8 cellular contexts compared by ENCODE assay signal in the genomic region with DNA sequence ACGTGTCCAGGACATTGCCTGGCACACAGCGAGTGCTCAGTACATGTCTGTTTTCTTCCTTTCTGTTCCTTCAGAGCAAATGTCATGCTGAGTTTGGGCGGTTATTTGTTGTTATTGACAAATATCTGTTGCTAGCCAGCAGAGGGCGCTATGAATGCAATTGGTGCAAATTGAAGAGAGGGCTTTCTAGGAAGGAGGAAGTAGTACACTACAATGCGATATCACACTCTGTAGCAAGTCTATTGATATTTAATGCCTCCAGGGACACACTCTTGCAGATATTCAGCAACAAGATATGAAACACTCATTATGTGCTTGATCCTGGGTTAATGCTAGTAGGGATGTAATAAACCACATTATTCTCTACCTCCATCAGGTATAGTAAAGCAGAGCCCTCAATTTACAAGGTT.
A peak's percentile ranks its signal among the peaks of the same experiment; 100 is the strongest.
DNase-seq lines count a peak whose midpoint lies in the region; ATAC-seq, FAIRE-seq and TF ChIP-seq lines count a peak whose summit lies in the region.

No MANE protein-coding gene starts in this region.

- ATAC-seq in HG03342 (IDR thresholded peaks at IDR 0.05; ENCODE audit: unreplicated experiment) (peak; percentile 80), GM21717 (IDR thresholded peaks at IDR 0.05; ENCODE audit: unreplicated experiment) (no peak)
- no peak for ATAC-seq in effector memory CD8-positive, alpha-beta T cell (replicated peaks)

- no peaks in the 10 kb centered on the region for H3K4me1 ChIP-seq in parathyroid adenoma

- H3K4me1 Mint-ChIP-seq in effector memory CD8-positive, alpha-beta T cell (ENCODE audit: low read depth in 2 of 2) = no peaks in the 10 kb centered on the region

- H3K79me2 ChIP-seq in parathyroid adenoma = no peaks in the 10 kb centered on the region

- H3K36me3 ChIP-seq in bronchial epithelial cell (ENCODE audit: control insufficient read depth, insufficient read depth, low read length) (no peaks in the 10 kb centered on the region), parathyroid adenoma (ENCODE audit: control insufficient read depth, insufficient read depth, low read length) (no peaks in the 10 kb centered on the region)

- no peak overlapping the region for H3K27ac Mint-ChIP-seq in effector memory CD8-positive, alpha-beta T cell

- no peak overlapping the region for H3K9ac ChIP-seq in parathyroid adenoma

- no peaks in the 10 kb centered on the region for H3K36me3 Mint-ChIP-seq in effector memory CD8-positive, alpha-beta T cell (ENCODE audit: insufficient read depth)

- CTCF ChIA-PET in AG04450 (lab: Charles Lee) = no interaction called here

- H3K27ac ChIP-seq in AG04450 (ENCODE audit: low read depth, low read length) = no peak overlapping the region
- H3K27ac ChIP-seq in parathyroid adenoma = no peak overlapping the region

- peaks cover 23% of the 10 kb centered on the region for H3K9me3 ChIP-seq in AG04450 (ENCODE audit: control insufficient read depth, insufficient read depth, low read length)
- H3K9me3 ChIP-seq in parathyroid adenoma (ENCODE audit: control insufficient read depth, low read length) = no peaks in the 10 kb centered on the region

- H3K9me3 Mint-ChIP-seq in effector memory CD8-positive, alpha-beta T cell = peaks cover 7 to 10% of the 10 kb centered on the region in 2 donors

- no peak for FAIRE-seq in bronchial epithelial cell (lab: Jason Lieb, UNC)

- POLR2A ChIA-PET in AG04450 (lab: Yijun Ruan, JAX) = no interaction called here

- H3K4me3 Mint-ChIP-seq in effector memory CD8-positive, alpha-beta T cell = no peak overlapping the region

- TF ChIP-seq CTCF in AG04450 (IDR thresholded peaks at IDR 0.05; ENCODE audit: low read depth, low read length) = 0 out of 2 replicates have a peak, but pooled peaks have one; percentile 5
- peak; percentile 71 for TF ChIP-seq CTCF in GM12872 (IDR thresholded peaks at IDR 0.05; ENCODE audit: insufficient read depth, low read depth, low read length)
- peak; percentile 9 for TF ChIP-seq CTCF in bronchial epithelial cell (IDR thresholded peaks at IDR 0.05; ENCODE audit: insufficient read depth, low read length, severe bottlenecking)
- TF ChIP-seq CTCF in parathyroid adenoma (IDR thresholded peaks at IDR 0.05) = peak; percentile 47

- H3K4me3 ChIP-seq in AG04450 (ENCODE audit: low read depth, low read length) = no peak overlapping the region
- no peak overlapping the region for H3K4me3 ChIP-seq in bronchial epithelial cell (ENCODE audit: low read depth, low read length)
- H3K4me3 ChIP-seq in parathyroid adenoma (ENCODE audit: low read depth, low read length) = no peak overlapping the region

- no peak overlapping the region for H2AFZ ChIP-seq in parathyroid adenoma

- no peak overlapping the region for H3K4me2 ChIP-seq in parathyroid adenoma (ENCODE audit: low read length)

- H3K27me3 ChIP-seq in AG04450 (ENCODE audit: control insufficient read depth, insufficient read depth, low read length) (no peaks in the 10 kb centered on the region), bronchial epithelial cell (ENCODE audit: control insufficient read depth, insufficient read depth, low read length) (no peaks in the 10 kb centered on the region), parathyroid adenoma (ENCODE audit: control insufficient read depth, insufficient read depth, low read length) (no peaks in the 10 kb centered on the region)

- DNase-seq in AG04450 (ENCODE audit: low read depth, low spot score) = no peak
- DNase-seq in NCI-H510A treated with DMSO at 0.1 percent for 48 hours (lab: John Stamatoyannopoulos, UW) = peak; percentile 74
- DNase-seq in bronchial epithelial cell (ENCODE audit: low read depth) = peak; percentile 2
- no peak for DNase-seq in effector memory CD8-positive, alpha-beta T cell

- H3K27me3 Mint-ChIP-seq in effector memory CD8-positive, alpha-beta T cell = no peaks in the 10 kb centered on the region

Comparison
In these comparisons a context has a peak if more than half of its experiments do, and no peak if none do; other contexts are left out.
1. DNase-seq: peak in NCI-H510A treated with DMSO at 0.1 percent for 48 hours (single experiment) and bronchial epithelial cell (single experiment); none in AG04450 (single experiment) and effector memory CD8-positive, alpha-beta T cell (0 of 3).
2. CTCF ChIP-seq: peak in every context shown above with its lines; median percentile 71 in GM12872; 47 in parathyroid adenoma; 9 in bronchial epithelial cell; 5 in AG04450.